ENCODE assay signal across 32 cellular contexts in genomic region chr11:17543041-17543440, GRCh38. TPM values are rescaled to one million over a fixed set of nuclear protein-coding genes. Genes with fewer than 3 reads are reported as not detected.
A peak's percentile ranks its signal among the peaks of the same experiment; 100 is the strongest.
DNase-seq lines count a peak whose midpoint lies in the region; ATAC-seq and TF ChIP-seq lines count a peak whose summit lies in the region.
"Had no signal": no experiment of that assay in that cellular context is flagged by ENCODE, and none has a peak within 500 bp of the region (broad histone marks: within the 10 kb centered on the region; RNA-seq: fewer than 3 reads in every experiment).

No MANE protein-coding gene starts in this region.

- H3K4me2 ChIP-seq in GM23338 = peak overlapping the region; percentile 93

- no peaks in the 10 kb centered on the region for H3K36me3 Mint-ChIP-seq in GM23338 (ENCODE audit: low read depth)
- H3K36me3 Mint-ChIP-seq: activated naive CD4-positive, alpha-beta T cell treated with anti-CD3 and anti-CD28 coated beads, Interleukin-2, amount 50 U/mL, for 72 hours; CD14-positive monocyte had no signal

- peaks cover 13% of the 10 kb centered on the region for H3K27me3 ChIP-seq in GM23338 (ENCODE audit: insufficient read depth)
- H3K27me3 ChIP-seq in Peyer's patch = no peaks in the 10 kb centered on the region
- no peaks in the 10 kb centered on the region for H3K27me3 ChIP-seq in mucosa of rectum (ENCODE audit: control insufficient read depth in 2 of 2, insufficient read depth in 2 of 2, low read length in 2 of 2)
- H3K27me3 ChIP-seq in spleen (replicated peaks in 1 of 7) = peaks cover 0 to 55% (median 25%) of the 10 kb centered on the region in 7 donors

- H3K9me3 ChIP-seq in Peyer's patch (no peaks in the 10 kb centered on the region), mucosa of rectum (ENCODE audit: control insufficient read depth in 2 of 2, low read length in 2 of 2) (no peaks in the 10 kb centered on the region), spleen (no peaks in the 10 kb centered on the region)
- H3K9me3 ChIP-seq: neutrophil, tibial nerve had no signal

- H3K27me3 Mint-ChIP-seq in GM23338 (ENCODE audit: insufficient read depth, low read depth, poor library complexity) = peaks cover 24% of the 10 kb centered on the region

- peak overlapping the region; percentile 79 to 92 for H3K9ac ChIP-seq in mucosa of rectum (ENCODE audit: low read depth in 1 of 2, low read length in 2 of 2)

- H3K27ac Mint-ChIP-seq in GM23338 = no peak overlapping the region
- H3K27ac Mint-ChIP-seq: activated naive CD4-positive, alpha-beta T cell treated with anti-CD3 and anti-CD28 coated beads, Interleukin-2, amount 50 U/mL, for 72 hours; activated T-helper 17 cell treated with anti-CD3 and anti-CD28 coated beads, Interleukin-2, amount 50 U/mL, for 72 hours; CD14-positive monocyte; T-helper 1 cell treated with Interleukin-12 subunit alpha and Interleukin-12 subunit beta and Interleukin-4 antibody, amounts not matched to agents 30 μg/mL and 1 μg/mL, for 36 hours had no signal

- no peaks in the 10 kb centered on the region for H3K79me2 ChIP-seq in GM23338 (replicated peaks; ENCODE audit: insufficient read depth)

- no peaks in the 10 kb centered on the region for H3K36me3 ChIP-seq in GM23338 (ENCODE audit: insufficient read depth)
- H3K36me3 ChIP-seq in Peyer's patch = no peaks in the 10 kb centered on the region
- no peaks in the 10 kb centered on the region for H3K36me3 ChIP-seq in mucosa of rectum (ENCODE audit: control insufficient read depth in 2 of 2, insufficient read depth in 2 of 2, low read length in 2 of 2)
- no peaks in the 10 kb centered on the region for H3K36me3 ChIP-seq in spleen
- H3K36me3 ChIP-seq: neutrophil, tibial nerve had no signal

- TF ChIP-seq POLR2A in Peyer's patch (IDR thresholded peaks at IDR 0.05) (no peak), spleen (IDR thresholded peaks at IDR 0.05) (no peak), GM18505 (IDR thresholded peaks at IDR 0.05; ENCODE audit: borderline replicate concordance, extremely low read depth, insufficient read depth, insufficient read length) (no peak)

- no peaks in the 10 kb centered on the region for H3F3A ChIP-seq in GM23338 (replicated peaks; ENCODE audit: low read depth)

- TF ChIP-seq CTCF in GM23338 (conservative IDR thresholded peaks at IDR 0.05; ENCODE audit: low read depth in 2 of 2) = no peak
- no peak for TF ChIP-seq CTCF in Peyer's patch (IDR thresholded peaks at IDR 0.05)
- TF ChIP-seq CTCF in spleen (IDR thresholded peaks at IDR 0.05 in 8 of 11, conservative IDR thresholded peaks at IDR 0.05 in 3 of 11) = no peak

- no peaks in the 10 kb centered on the region for H4K20me1 ChIP-seq in GM23338 (replicated peaks; ENCODE audit: insufficient read depth)

- intact Hi-C loops in spleen (cut with DNase I; ENCODE audit: low total_unique reads) = no loop called here

- DNase-seq in GM23338 (ENCODE audit: low spot score) = no peak
- DNase-seq in Peyer's patch = peak in 2 of 3 donors; percentile 62 to 68
- DNase-seq in spleen = peak; percentile 47
- DNase-seq: activated CD4-positive, alpha-beta T cell treated with anti-CD3 and anti-CD28 coated beads, Interleukin-2, amount 50 U/mL, for 48 hours; activated CD8-positive, alpha-beta memory T cell treated with anti-CD3 and anti-CD28 coated beads, Interleukin-2, amount 50 U/mL, for 48 hours; effector memory CD4-positive, alpha-beta T cell; KG1; kidney glomerular epithelial cell; NCI-H1436; NCI-H2107; NCI-H748 treated with DMSO at 0.1 percent for 48 hours; stimulated activated CD4-positive, alpha-beta T cell treated with anti-CD3 and anti-CD28 coated beads, Interleukin-2, amount 100 ng/mL, for 24 hours had no signal

- ATAC-seq in GM23338 = no peak
- ATAC-seq in HG02884 (IDR thresholded peaks at IDR 0.05; ENCODE audit: unreplicated experiment) = no peak
- no peak for ATAC-seq in HG03571 (IDR thresholded peaks at IDR 0.05; ENCODE audit: unreplicated experiment)
- ATAC-seq in GM18505 (IDR thresholded peaks at IDR 0.05; ENCODE audit: unreplicated experiment) = no peak
- ATAC-seq: activated CD4-positive, CD25-positive, alpha-beta regulatory T cell treated with anti-CD3 and anti-CD28 coated beads, Interleukin-2, amount 50 U/mL, for 24 hours; activated naive CD4-positive, alpha-beta T cell treated with anti-CD3 and anti-CD28 coated beads, Interleukin-2, amount 50 U/mL, for 72 hours; activated T-helper 17 cell treated with anti-CD3 and anti-CD28 coated beads, Interleukin-2, amount 50 U/mL, for 72 hours had no signal

- 83 to 95% (median 92%) methylated on average over 2 of the region's 2 CpGs for WGBS in spleen, 5 donors

- H3K4me3 Mint-ChIP-seq in GM23338 = peak overlapping the region; percentile 41; the same call in 1 of the 3 replicates
- H3K4me3 Mint-ChIP-seq: activated T-helper 17 cell treated with anti-CD3 and anti-CD28 coated beads, Interleukin-2, amount 50 U/mL, for 72 hours; T-helper 1 cell treated with Interleukin-12 subunit alpha and Interleukin-12 subunit beta and Interleukin-4 antibody, amounts not matched to agents 30 μg/mL and 1 μg/mL, for 36 hours had no signal

- H3K9me2 ChIP-seq in GM23338 (ENCODE audit: insufficient read depth) = no peaks in the 10 kb centered on the region

- H2AFZ ChIP-seq in GM23338 = no peak overlapping the region

- H3K27ac ChIP-seq in GM23338 (ENCODE audit: low read depth) = no peak overlapping the region
- peak overlapping the region in 3 of 4 donors; percentile 82 to 94 (median 86) for H3K27ac ChIP-seq in Peyer's patch
- H3K27ac ChIP-seq in mucosa of rectum (ENCODE audit: low read depth in 2 of 2, low read length in 2 of 2) = peak overlapping the region; percentile 91 to 94
- H3K27ac ChIP-seq in spleen = no peak overlapping the region
- H3K27ac ChIP-seq: neutrophil, RWPE1, skin epidermis had no signal

- H3K9me3 Mint-ChIP-seq in GM23338 = no peaks in the 10 kb centered on the region
- H3K9me3 Mint-ChIP-seq: activated naive CD4-positive, alpha-beta T cell treated with anti-CD3 and anti-CD28 coated beads, Interleukin-2, amount 50 U/mL, for 72 hours; activated T-helper 17 cell treated with anti-CD3 and anti-CD28 coated beads, Interleukin-2, amount 50 U/mL, for 72 hours; T-helper 1 cell treated with Interleukin-12 subunit alpha and Interleukin-12 subunit beta and Interleukin-4 antibody, amounts not matched to agents 30 μg/mL and 1 μg/mL, for 36 hours had no signal

- peaks cover 48% of the 10 kb centered on the region for H3K4me1 Mint-ChIP-seq in GM23338
- H3K4me1 Mint-ChIP-seq: activated T-helper 17 cell treated with anti-CD3 and anti-CD28 coated beads, Interleukin-2, amount 50 U/mL, for 72 hours had no signal

- H3K4me1 ChIP-seq in GM23338 (ENCODE audit: insufficient read depth) (peaks cover 19% of the 10 kb centered on the region), Peyer's patch (peaks cover 0 to 21% (median 0%) of the 10 kb centered on the region in 4 donors), mucosa of rectum (ENCODE audit: control insufficient read depth in 2 of 2, insufficient read depth in 2 of 2, low read length in 2 of 2) (peaks cover 8 to 15% of the 10 kb centered on the region in 2 donors), spleen (peaks cover 0 to 7% (median 4%) of the 10 kb centered on the region in 6 donors)

- H3K4me3 ChIP-seq in GM23338 (peak overlapping the region; percentile 89; the same call in 1 of the 2 replicates), Peyer's patch (peak overlapping the region in 3 of 4 donors; percentile 48 to 79 (median 73)), mucosa of rectum (ENCODE audit: low read length in 2 of 2) (peak overlapping the region; percentile 85 to 90), spleen (no peak overlapping the region)
- H3K4me3 ChIP-seq: lung, skin epidermis had no signal

TF ChIP-seq in GM23338, 12 proteins besides CTCF, POLR2A, EP300 and RAD21:
- TF ChIP-seq ZNF114 (CRISPR knock-in tag; IDR thresholded peaks at IDR 0.05) = no peak
- no peak for TF ChIP-seq EZH2 (IDR thresholded peaks at IDR 0.05; ENCODE audit: low read depth, unreplicated experiment)
- no peak for TF ChIP-seq POLR2AphosphoS5 (IDR thresholded peaks at IDR 0.05; ENCODE audit: low read depth)
- TF ChIP-seq REST (IDR thresholded peaks at IDR 0.05; ENCODE audit: unreplicated experiment) = no peak
- no peak for TF ChIP-seq STAT1 (IDR thresholded peaks at IDR 0.05; ENCODE audit: unreplicated experiment)
- TF ChIP-seq JUNB (IDR thresholded peaks at IDR 0.05; ENCODE audit: unreplicated experiment) = no peak

RNA-seq across cellular contexts. Expression of gene USH1C, which starts 1.2 kb away (rescaled TPM):
- 1.3 and 5.4 TPM in 2 replicates for total RNA-seq in GM23338 (2014; rRNA removed; shearing (Covaris generic))
- polyA plus RNA-seq in GM23338 (2016; fragmentation: Nextera tagmentation; extraction: Ambion mirVana) = 1.8 and 2.7 TPM in 2 replicates
- 100 to 1,000 TPM in 3 of 4 donors, 10 to 100 TPM in 1; 90.8 to 302 (median 245) TPM for total RNA-seq in Peyer's patch
- total RNA-seq in spleen = not detected
- under 1 TPM in 1 of 3 donors, not detected in 2; 0.12 TPM for polyA plus RNA-seq in spleen
- total RNA-seq: activated naive CD4-positive, alpha-beta T cell treated with anti-CD3 and anti-CD28 coated beads, Interleukin-2, amount 50 U/mL, for 72 hours; activated T-helper 17 cell treated with anti-CD3 and anti-CD28 coated beads, Interleukin-2, amount 50 U/mL, for 72 hours; bronchial epithelial cell; fibroblast of villous mesenchyme; H4; HT1080; myocyte; tibial nerve had no signal
- polyA plus RNA-seq: CD14-positive monocyte had no signal

RNA-seq across cellular contexts. Expression of gene OTOG, which starts 4.0 kb away (rescaled TPM):
- total RNA-seq in GM23338 (2014; rRNA removed; shearing (Covaris generic)) = 0.52 and 0.78 TPM in 2 replicates
- polyA plus RNA-seq in GM23338 (2016; fragmentation: Nextera tagmentation; extraction: Ambion mirVana) = 0.40 and 2.4 TPM in 2 replicates
- total RNA-seq in Peyer's patch = under 1 TPM in 1 of 4 donors, not detected in 3; 0.09 TPM
- not detected for total RNA-seq in spleen
- polyA plus RNA-seq in spleen = not detected
- total RNA-seq: activated naive CD4-positive, alpha-beta T cell treated with anti-CD3 and anti-CD28 coated beads, Interleukin-2, amount 50 U/mL, for 72 hours; activated T-helper 17 cell treated with anti-CD3 and anti-CD28 coated beads, Interleukin-2, amount 50 U/mL, for 72 hours; bronchial epithelial cell; fibroblast of villous mesenchyme; H4; HT1080; tibial nerve had no signal
- polyA plus RNA-seq: CD14-positive monocyte, esophagus, lung had no signal

Comparison
In these comparisons a context has a peak if more than half of its experiments do, and no peak if none do; other contexts are left out.
1. H3K27ac ChIP-seq: peak in Peyer's patch (3 of 4) and mucosa of rectum (2 of 2); none in GM23338 (single experiment) and spleen (0 of 8).
2. H3K4me3 ChIP-seq: peak in GM23338 (single experiment), Peyer's patch (3 of 4) and mucosa of rectum (2 of 2); none in spleen (0 of 8).
3. RNA of gene USH1C, which starts 1.2 kb away (total RNA-seq): 90.8 to 302 TPM in Peyer's patch; 1.3 to 5.4 TPM in GM23338 and not detected in spleen; every median in the first group is over 10 times any median in the second.